22 cellular contexts compared by ENCODE assay signal in the genomic region with DNA sequence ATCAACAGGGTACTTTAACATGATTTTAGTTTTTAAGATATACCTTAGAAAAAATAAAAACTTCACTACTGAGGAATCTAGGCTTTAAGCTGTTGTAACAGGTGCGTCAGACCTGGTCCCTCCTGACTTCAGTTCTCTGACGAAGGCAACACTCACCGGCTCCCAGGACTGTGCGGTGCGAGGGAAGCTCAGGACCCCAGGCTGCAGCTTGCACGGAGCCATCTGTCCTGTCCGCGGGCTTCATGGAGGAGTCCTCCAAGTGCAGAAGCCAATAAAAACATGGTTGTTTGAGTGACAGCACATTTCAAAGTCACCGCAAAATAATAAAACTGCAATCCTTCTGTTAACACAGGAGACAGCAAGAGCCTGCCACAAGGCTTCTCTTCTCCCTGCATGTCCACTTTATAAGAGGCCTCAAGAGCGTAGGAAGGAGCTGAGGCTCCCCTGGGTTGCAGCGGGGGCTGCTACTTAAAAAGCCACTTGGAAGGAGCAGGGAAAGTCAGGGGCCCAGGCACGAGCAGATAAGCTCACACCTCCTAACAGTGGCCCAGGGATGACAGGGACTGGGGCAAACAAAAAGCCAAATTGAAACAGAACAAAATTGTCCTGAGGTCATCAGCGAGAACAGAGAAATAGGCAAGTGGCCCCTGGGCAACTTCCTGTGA. TPM values are rescaled to one million over a fixed set of nuclear protein-coding genes. Genes with fewer than 3 reads are reported as not detected.
DNase-seq lines count a peak whose midpoint lies in the region; ATAC-seq and TF ChIP-seq lines count a peak whose summit lies in the region.
"Had no signal": no experiment of that assay in that cellular context is flagged by ENCODE, and none has a peak within 500 bp of the region (broad histone marks: within the 10 kb centered on the region; RNA-seq: fewer than 3 reads in every experiment).

No MANE protein-coding gene starts in this region.

- H3K36me3 Mint-ChIP-seq in Calu3 (ENCODE audit: insufficient read depth, unreplicated experiment) (peaks cover 72% of the 10 kb centered on the region), neural progenitor cell (peaks cover 47% of the 10 kb centered on the region)

- 89% methylated on average over 13 of the region's 13 CpGs for WGBS in GM23248 (ENCODE audit: low coverage in 1 of 2, low lambda C conversion rate in 2 of 2, missing lambda C conversion rate in 2 of 2), 2 experiments

- no peaks in the 10 kb centered on the region for H3K9me3 ChIP-seq in Panc1 (ENCODE audit: control insufficient read depth, insufficient read depth, low read depth, low read length)
- no peaks in the 10 kb centered on the region for H3K9me3 ChIP-seq in neural progenitor cell (ENCODE audit: low read depth)
- no peaks in the 10 kb centered on the region for H3K9me3 ChIP-seq in GM23248 (ENCODE audit: low read depth)
- H3K9me3 ChIP-seq: SK-N-SH had no signal

- POLR2A ChIA-PET in Panc1 (lab: Charles Lee), result interaction anchor here (0.6 kb wide), 1 partner anchor 300 kb away, joined by 3 read pairs; no protein-coding TSS in a partner anchor

- TF ChIP-seq CTCF in Calu3 (IDR thresholded peaks at IDR 0.05; ENCODE audit: unreplicated experiment), result no peak
- TF ChIP-seq CTCF in Panc1 (IDR thresholded peaks at IDR 0.05), result no peak
- no peak for TF ChIP-seq CTCF in neural progenitor cell (IDR thresholded peaks at IDR 0.05)

- DNase-seq in activated CD8-positive, alpha-beta memory T cell treated with anti-CD3 and anti-CD28 coated beads, Interleukin-2, amount 50 U/mL, for 48 hours, result peak; percentile 42
- DNase-seq in activated CD8-positive, alpha-beta memory T cell treated with anti-CD3 and anti-CD28 coated beads for 24 hours, result no peak
- DNase-seq in Calu3, result no peak
- no peak for DNase-seq in Panc1 (ENCODE audit: low read depth, low spot score)
- DNase-seq in neural progenitor cell (ENCODE audit: low spot score), result no peak
- no peak for DNase-seq in GM23248
- DNase-seq: DMS 273 treated with DMSO at 0.1 percent for 48 hours, HCEC 1CT, Kasumi-1, NCI-H1105, NCI-H1694, NCI-H2081 treated with DMSO at 0.1 percent for 48 hours, NCI-H2227 treated with DMSO at 0.1 percent for 48 hours, NCI-H510A treated with DMSO at 0.1 percent for 48 hours, NCI-H774, OCI-M1, SHP77 treated with DMSO at 0.1 percent for 48 hours, SK-N-SH had no signal

- H3K9ac ChIP-seq in neural progenitor cell, result peak overlapping the region; percentile 42
- H3K9ac ChIP-seq in GM23248, result no peak overlapping the region
- H3K9ac ChIP-seq: SK-N-SH had no signal

- H3K4me1 ChIP-seq in Panc1 (ENCODE audit: control insufficient read depth, insufficient read depth, low read length) (peaks cover 19% of the 10 kb centered on the region), neural progenitor cell (peaks cover 28% of the 10 kb centered on the region), GM23248 (ENCODE audit: insufficient read depth) (peaks cover 12% of the 10 kb centered on the region; the same call in 1 of the 2 replicates)

- peak overlapping the region; percentile 44 for H3K27ac Mint-ChIP-seq in Calu3 (ENCODE audit: unreplicated experiment)
- H3K27ac Mint-ChIP-seq in neural progenitor cell, result no peak overlapping the region
- H3K27ac Mint-ChIP-seq: GM23338 had no signal

- CTCF ChIA-PET in Calu3 (lab: Charles Lee) (interaction anchor here (0.8 kb wide), 1 partner anchor 14 kb away, joined by 3 read pairs; no protein-coding TSS in a partner anchor), Panc1 (lab: Charles Lee) (no interaction called here)

- H3K4me2 ChIP-seq in neural progenitor cell (no peak overlapping the region), GM23248 (ENCODE audit: unreplicated experiment) (no peak overlapping the region)
- H3K4me2 ChIP-seq: GM23338, SK-N-SH had no signal

- H3K27me3 Mint-ChIP-seq in Calu3 (ENCODE audit: unreplicated experiment) (no peaks in the 10 kb centered on the region), neural progenitor cell (ENCODE audit: insufficient read depth, low read depth) (peaks cover 1% of the 10 kb centered on the region)

- no peaks in the 10 kb centered on the region for H3K9me3 Mint-ChIP-seq in Calu3 (ENCODE audit: low read depth, unreplicated experiment)
- no peaks in the 10 kb centered on the region for H3K9me3 Mint-ChIP-seq in neural progenitor cell
- H3K9me3 Mint-ChIP-seq: GM23338 had no signal

- H3K27me3 ChIP-seq in Panc1 (ENCODE audit: control insufficient read depth, insufficient read depth, low read length) (no peaks in the 10 kb centered on the region), neural progenitor cell (no peaks in the 10 kb centered on the region), GM23248 (replicated peaks; ENCODE audit: insufficient read depth) (no peaks in the 10 kb centered on the region)

- H3K27ac ChIP-seq in Panc1 (ENCODE audit: low read length), result peak overlapping the region; percentile 79; the same call in 1 of the 2 replicates
- no peak overlapping the region for H3K27ac ChIP-seq in neural progenitor cell
- no peak overlapping the region for H3K27ac ChIP-seq in GM23248
- H3K27ac ChIP-seq: C4-2B had no signal

- intact Hi-C loops in Calu3 (cut with micrococcal nuclease; ENCODE audit: unreplicated experiment) (loop anchor here (10.0 kb wide), 2 partner anchors 125 to 245 kb away; no protein-coding TSS in a partner anchor), Panc1 (cut with micrococcal nuclease; ENCODE audit: unreplicated experiment) (no loop called here)

- H3K4me3 ChIP-seq in Panc1 (ENCODE audit: low read depth in 2 of 2, low read length in 2 of 2) (no peak overlapping the region), neural progenitor cell (no peak overlapping the region), GM23248 (no peak overlapping the region)
- H3K4me3 ChIP-seq: GM23338 had no signal

- H3K9me2 ChIP-seq in GM23248 (ENCODE audit: insufficient read depth), result no peaks in the 10 kb centered on the region
- H3K9me2 ChIP-seq: SK-N-SH had no signal

- peaks cover 28% of the 10 kb centered on the region for H3K4me1 Mint-ChIP-seq in Calu3 (ENCODE audit: low read depth, unreplicated experiment)
- H3K4me1 Mint-ChIP-seq in neural progenitor cell, result peaks cover 19% of the 10 kb centered on the region

- H2AFZ ChIP-seq in neural progenitor cell (replicated peaks) (no peak overlapping the region), GM23248 (no peak overlapping the region)
- H2AFZ ChIP-seq: GM23338 had no signal

- BruUV-seq in Calu3 (replicated peaks; lab: Mats Ljungman, UMichigan), result no TSS peak
- no TSS peak for BruUV-seq in Panc1 (replicated peaks; lab: Mats Ljungman, UMichigan)

- H3K79me2 ChIP-seq in neural progenitor cell (ENCODE audit: low read depth) (peaks cover 94% of the 10 kb centered on the region), GM23248 (ENCODE audit: insufficient read depth) (peaks cover 57% of the 10 kb centered on the region)

- H4K20me1 ChIP-seq in neural progenitor cell (ENCODE audit: low read depth) (peaks cover 82% of the 10 kb centered on the region), GM23248 (ENCODE audit: insufficient read depth) (no peaks in the 10 kb centered on the region)

- H3K36me3 ChIP-seq in Panc1 (ENCODE audit: control insufficient read depth, insufficient read depth, low read length), result peaks cover 44% of the 10 kb centered on the region
- peaks cover 21% of the 10 kb centered on the region for H3K36me3 ChIP-seq in neural progenitor cell
- H3K36me3 ChIP-seq in GM23248 (ENCODE audit: low read depth), result peaks cover 6% of the 10 kb centered on the region; the same call in 1 of the 2 replicates

- no peak for ATAC-seq in Panc1
- no peak for ATAC-seq in GM18517 (IDR thresholded peaks at IDR 0.05; ENCODE audit: unreplicated experiment)
- ATAC-seq in HG03571 (IDR thresholded peaks at IDR 0.05; ENCODE audit: unreplicated experiment), result no peak
- ATAC-seq: GM23338 had no signal

- in situ Hi-C loops in Panc1 (cut with HindIII; ENCODE audit: low pct_unique_long_range_greater_than_20kb, low sequenced_read_pairs) (no loop called here), GM23248 (cut with MboI) (no loop called here)

- H3K4me3 Mint-ChIP-seq in Calu3 (ENCODE audit: low read depth, unreplicated experiment) (no peak overlapping the region), neural progenitor cell (no peak overlapping the region)
- H3K4me3 Mint-ChIP-seq: GM23338 had no signal

- H3F3A ChIP-seq in neural progenitor cell (ENCODE audit: low read depth), result no peaks in the 10 kb centered on the region
- peaks cover 1% of the 10 kb centered on the region; the same call in 1 of the 2 replicates for H3F3A ChIP-seq in GM23248 (ENCODE audit: insufficient read depth)

RNA-seq across cellular contexts. Expression of a gene that starts 4.6 kb away (rescaled TPM):
- total RNA-seq in Calu3 (2022) (58.5 and 71.0 TPM in 2 replicates), Panc1 (2021; ENCODE audit: unreplicated experiment) (87.0 TPM), neural progenitor cell (ENCODE audit: low replicate concordance) (101 and 109 TPM in 2 replicates)
- polyA plus RNA-seq in Panc1 (2012; ENCODE audit: insufficient read length), result 65.2 TPM
- total RNA-seq in GM23248 (2014; rRNA removed; shearing (Covaris generic)), result 10.9 and 13.2 TPM in 2 replicates
- polyA plus RNA-seq in GM23248 (2016; fragmentation: Nextera tagmentation; extraction: Ambion mirVana), result 13.5 and 13.9 TPM in 2 replicates
